21 cellular contexts compared by ENCODE assay signal in the genomic region with DNA sequence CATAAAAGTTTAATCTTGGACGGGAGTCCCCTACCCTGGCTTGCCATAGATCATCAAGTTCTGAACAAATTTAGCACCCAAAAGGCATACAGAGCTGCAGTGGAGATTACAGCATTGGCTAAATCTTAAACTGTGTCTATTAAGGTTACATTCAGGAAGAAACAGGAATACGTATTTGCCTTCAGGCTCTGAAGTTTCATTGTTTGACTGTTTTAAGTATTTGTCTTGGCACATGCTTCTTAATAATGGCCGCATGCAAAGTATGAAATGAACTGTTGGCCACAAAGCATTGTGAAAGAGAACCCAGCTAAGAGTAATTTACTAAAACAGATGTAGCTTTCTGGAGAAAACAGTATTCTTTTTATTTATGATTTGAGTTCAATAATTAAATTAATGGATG.
A peak's percentile ranks its signal among the peaks of the same experiment; 100 is the strongest.
DNase-seq lines count a peak whose midpoint lies in the region; ATAC-seq and TF ChIP-seq lines count a peak whose summit lies in the region.
"Had no signal": no experiment of that assay in that cellular context is flagged by ENCODE, and none has a peak within 500 bp of the region (broad histone marks: within the 10 kb centered on the region; RNA-seq: fewer than 3 reads in every experiment).

No MANE protein-coding gene starts in this region.

- DNase-seq in NCI-H1105 (lab: John Stamatoyannopoulos, UW) (peak; percentile 76), astrocyte of the spinal cord (ENCODE audit: low read depth, low spot score) (peak; percentile 13), iris pigment epithelial cell (ENCODE audit: low read depth) (peak; percentile 56), suprapubic skin (ENCODE audit: low spot score in 2 of 2) (no peak)
- no peak for DNase-seq in activated naive CD4-positive, alpha-beta T cell treated with anti-CD3 and anti-CD28 coated beads for 36 hours
- DNase-seq: activated B cell treated with CpG ODN at 0.5 μM for 24 hours; activated effector memory CD4-positive, alpha-beta T cell treated with Interleukin-2 at 50 U/mL for 16 hours; AML-193; body of pancreas; DMS153; foreskin melanocyte; natural killer cell; NCI-H146; Peyer's patch; retina; stimulated activated CD8-positive, alpha-beta memory T cell treated with anti-CD3 and anti-CD28 coated beads, Interleukin-4, amount 100 ng/mL, for 48 hours; T-helper 1 cell had no signal

- intact Hi-C loops in activated naive CD4-positive, alpha-beta T cell treated with anti-CD3 and anti-CD28 coated beads for 36 hours (cut with micrococcal nuclease), result no loop called here

- in situ Hi-C loops in astrocyte of the spinal cord (cut with HindIII; ENCODE audit: low sequenced_read_pairs), result no loop called here

- TF ChIP-seq CTCF in C4-2B (conservative IDR thresholded peaks at IDR 0.05) (no peak), astrocyte of the spinal cord (IDR thresholded peaks at IDR 0.05; ENCODE audit: low read depth, low read length) (no peak), suprapubic skin (IDR thresholded peaks at IDR 0.05) (no peak)

- ATAC-seq in HG03460 (IDR thresholded peaks at IDR 0.05; ENCODE audit: unreplicated experiment), result no peak
- ATAC-seq in GM21529 (IDR thresholded peaks at IDR 0.05; ENCODE audit: unreplicated experiment), result no peak
- ATAC-seq: body of pancreas, K562, natural killer cell had no signal

- TF ChIP-seq POLR2A in suprapubic skin (IDR thresholded peaks at IDR 0.05), result no peak

- H3K4me1 ChIP-seq in suprapubic skin, result peaks cover 4% of the 10 kb centered on the region
- H3K4me1 ChIP-seq: body of pancreas, Peyer's patch had no signal

- H3K4me1 Mint-ChIP-seq in activated naive CD4-positive, alpha-beta T cell treated with anti-CD3 and anti-CD28 coated beads for 36 hours (ENCODE audit: low read depth), result no peaks in the 10 kb centered on the region
- H3K4me1 Mint-ChIP-seq: natural killer cell had no signal

- H3K36me3 ChIP-seq in suprapubic skin, result no peaks in the 10 kb centered on the region
- H3K36me3 ChIP-seq: Peyer's patch had no signal

- H3K27ac ChIP-seq in C4-2B, result peak overlapping the region; percentile 79
- no peak overlapping the region for H3K27ac ChIP-seq in suprapubic skin
- H3K27ac ChIP-seq: body of pancreas, Peyer's patch had no signal

- no peaks in the 10 kb centered on the region for H3K36me3 Mint-ChIP-seq in activated naive CD4-positive, alpha-beta T cell treated with anti-CD3 and anti-CD28 coated beads for 36 hours (ENCODE audit: low read depth)
- H3K36me3 Mint-ChIP-seq: natural killer cell had no signal

- WGBS in suprapubic skin, result 55% methylated on average over 3 of the region's 3 CpGs

- H3K4me3 ChIP-seq in astrocyte of the spinal cord (ENCODE audit: low read depth, low read length) (no peak overlapping the region), suprapubic skin (no peak overlapping the region)
- H3K4me3 ChIP-seq: body of pancreas, K562, Peyer's patch had no signal

- peaks cover 2% of the 10 kb centered on the region for H3K27me3 Mint-ChIP-seq in activated naive CD4-positive, alpha-beta T cell treated with anti-CD3 and anti-CD28 coated beads for 36 hours (ENCODE audit: low read depth)

- no peaks in the 10 kb centered on the region for H3K9me3 Mint-ChIP-seq in activated naive CD4-positive, alpha-beta T cell treated with anti-CD3 and anti-CD28 coated beads for 36 hours
- H3K9me3 Mint-ChIP-seq: activated B cell treated with CpG ODN at 0.5 μM for 24 hours, natural killer cell had no signal

- no peaks in the 10 kb centered on the region for H3K9me3 ChIP-seq in suprapubic skin
- H3K9me3 ChIP-seq: body of pancreas, Peyer's patch had no signal

- no peak overlapping the region for H3K4me3 Mint-ChIP-seq in activated naive CD4-positive, alpha-beta T cell treated with anti-CD3 and anti-CD28 coated beads for 36 hours
- H3K4me3 Mint-ChIP-seq: activated B cell treated with CpG ODN at 0.5 μM for 24 hours, natural killer cell had no signal

- CTCF ChIA-PET in activated naive CD4-positive, alpha-beta T cell treated with anti-CD3 and anti-CD28 coated beads for 36 hours (lab: Charles Lee), result no interaction called here

- H3K27me3 ChIP-seq in suprapubic skin, result peaks cover 6% of the 10 kb centered on the region
- H3K27me3 ChIP-seq: body of pancreas, Peyer's patch had no signal

- TF ChIP-seq EP300 in suprapubic skin (IDR thresholded peaks at IDR 0.05), result no peak

- H3K27ac Mint-ChIP-seq in activated naive CD4-positive, alpha-beta T cell treated with anti-CD3 and anti-CD28 coated beads for 36 hours, result no peak overlapping the region
- H3K27ac Mint-ChIP-seq: activated B cell treated with CpG ODN at 0.5 μM for 24 hours, natural killer cell had no signal

Comparison
In these comparisons a context has a peak if more than half of its experiments do, and no peak if none do; other contexts are left out.
1. DNase-seq: peak in NCI-H1105 (single experiment), astrocyte of the spinal cord (single experiment) and iris pigment epithelial cell (single experiment); none in suprapubic skin (0 of 2) and activated naive CD4-positive, alpha-beta T cell treated with anti-CD3 and anti-CD28 coated beads for 36 hours (single experiment).